ENCODE assay signal across 18 cellular contexts in the genomic region with DNA sequence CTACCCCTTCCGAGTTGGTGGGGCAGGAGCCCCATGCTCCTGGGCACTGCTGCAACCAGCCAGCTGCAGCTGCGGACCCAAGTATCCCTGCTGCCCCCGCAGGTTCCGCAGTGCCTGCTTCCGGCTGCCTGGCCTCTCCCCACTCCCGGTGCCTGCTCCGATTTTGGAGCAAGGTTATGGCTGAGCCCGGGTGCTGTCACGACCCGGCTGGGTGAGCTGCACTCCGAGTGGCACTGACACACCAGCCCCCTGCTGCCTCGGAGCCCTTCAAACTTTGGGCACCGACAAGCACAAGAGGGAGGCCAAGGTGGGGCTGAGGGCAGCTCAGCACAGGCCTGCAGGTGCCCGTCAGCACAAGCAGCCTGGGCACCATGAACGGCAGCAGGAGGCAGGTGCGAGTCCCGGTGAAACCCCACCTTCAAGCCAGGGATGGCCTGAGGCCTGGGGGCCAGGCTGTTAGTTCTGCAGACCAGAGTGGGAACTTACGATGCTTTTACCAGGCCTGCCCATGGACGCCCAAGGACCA.
"Had no signal": no experiment of that assay in that cellular context is flagged by ENCODE, and none has a peak within 500 bp of the region (broad histone marks: within the 10 kb centered on the region; RNA-seq: fewer than 3 reads in every experiment).

No MANE protein-coding gene starts in this region.

- H3K27ac ChIP-seq: ovary, testis had no signal

- H3K27me3 ChIP-seq: ovary, testis had no signal

- H3K4me1 ChIP-seq: testis had no signal

- H3K4me3 Mint-ChIP-seq: activated CD4-positive, alpha-beta memory T cell treated with anti-CD3 and anti-CD28 coated beads for 36 hours; activated naive CD8-positive, alpha-beta T cell; activated T-cell treated with anti-CD3 and anti-CD28 coated beads, Interleukin-2, amount 50 U/mL, for 4 hours; brain; central memory CD8-positive, alpha-beta T cell; effector memory CD8-positive, alpha-beta T cell; immature natural killer cell; nephron progenitor cell; stimulated activated naive CD8-positive, alpha-beta T cell treated with anti-CD3 and anti-CD28 coated beads, Interleukin-15, Interleukin-2, amounts not matched to agents 100 ng/mL and 50 ng/mL, for 24 hours had no signal

- H3K36me3 Mint-ChIP-seq: activated CD4-positive, alpha-beta memory T cell treated with anti-CD3 and anti-CD28 coated beads for 36 hours; activated naive CD8-positive, alpha-beta T cell; brain; immature natural killer cell had no signal

- H3K4me3 ChIP-seq: ovary, testis had no signal

- H3K9me3 ChIP-seq: ovary, testis had no signal

- H3K36me3 ChIP-seq: ovary had no signal

- H3K4me1 Mint-ChIP-seq: brain; central memory CD8-positive, alpha-beta T cell; immature natural killer cell; nephron progenitor cell had no signal

- ATAC-seq: effector memory CD8-positive, alpha-beta T cell; left cardiac atrium had no signal

- H3K27ac Mint-ChIP-seq: activated CD4-positive, alpha-beta memory T cell treated with anti-CD3 and anti-CD28 coated beads for 36 hours; activated naive CD8-positive, alpha-beta T cell; brain; effector memory CD8-positive, alpha-beta T cell; immature natural killer cell; nephron progenitor cell; stimulated activated naive CD8-positive, alpha-beta T cell treated with anti-CD3 and anti-CD28 coated beads, Interleukin-15, Interleukin-2, amounts not matched to agents 100 ng/mL and 50 ng/mL, for 24 hours had no signal

- DNase-seq: activated effector memory CD4-positive, alpha-beta T cell treated with anti-CD3 and anti-CD28 coated beads, Interleukin-2, amount 50 U/mL, for 16 hours; activated T-cell treated with anti-CD3 and anti-CD28 coated beads, Interleukin-2, amount 50 U/mL, for 4 hours; cortex of kidney; effector memory CD8-positive, alpha-beta T cell; erythroblast; hippocampal formation; immature natural killer cell; left cardiac atrium; nephron progenitor cell; ovary; stimulated activated CD4-positive, alpha-beta T cell treated with anti-CD3 and anti-CD28 coated beads, Interleukin-15, amount 100 ng/mL, for 24 hours; T1000; testis had no signal
